In the genomic region with DNA sequence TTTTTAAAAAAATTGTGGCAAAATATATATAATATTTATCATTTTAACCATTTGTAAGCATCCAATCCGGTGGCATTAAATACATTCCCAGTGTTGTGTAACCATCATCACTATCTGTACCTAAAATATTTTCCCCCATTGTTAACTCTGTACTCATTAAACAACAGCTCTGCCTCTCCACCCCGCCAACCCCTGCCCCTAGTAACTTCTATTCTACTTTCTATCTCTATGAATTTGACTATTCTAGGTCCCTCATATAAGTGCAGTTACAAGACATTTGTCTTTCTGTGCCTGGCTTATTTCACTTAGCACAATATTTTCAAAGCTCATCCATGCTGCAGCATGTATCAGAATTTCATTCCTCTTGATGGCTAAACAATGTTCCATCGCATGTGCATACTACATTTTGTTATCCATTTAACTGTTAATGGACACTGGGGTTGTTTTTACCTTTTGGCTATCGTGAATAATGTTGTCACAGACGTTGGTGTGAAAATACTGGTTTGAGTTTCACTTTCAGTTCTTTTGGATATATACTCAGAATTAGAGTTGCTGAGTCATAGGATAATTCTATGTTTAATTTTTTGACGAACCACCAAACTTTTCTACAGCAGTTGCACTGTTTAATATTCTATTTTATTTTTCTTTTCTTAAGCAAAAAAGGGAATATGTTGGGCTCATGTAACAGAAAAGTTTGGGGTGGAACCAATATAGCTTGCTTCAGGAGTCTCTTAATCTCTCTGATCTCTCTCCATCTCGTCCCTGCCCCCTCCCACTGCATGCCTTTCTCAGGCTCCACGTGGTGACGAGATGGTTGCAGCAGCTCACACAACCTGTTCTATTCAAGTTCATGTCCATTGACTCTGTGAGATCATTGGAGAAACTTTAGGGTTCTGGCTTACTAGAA, we compare ENCODE assay signal across 7 cellular contexts.
DNase-seq lines count a peak whose midpoint lies in the region; ATAC-seq lines count a peak whose summit lies in the region.

No MANE protein-coding gene starts in this region.

- peak; percentile 35 for DNase-seq in GM19238 (ENCODE audit: insufficient read length, low spot score)
- DNase-seq in activated naive CD8-positive, alpha-beta T cell treated with anti-CD3 and anti-CD28 coated beads, Interleukin-2, amount 50 U/mL, for 16 hours (ENCODE audit: low read depth, low spot score), result peak; percentile 7
- peak; percentile 39 for DNase-seq in stimulated activated CD4-positive, alpha-beta T cell treated with anti-CD3 and anti-CD28 coated beads, Interleukin-4, amount 100 ng/mL, for 1 hour
- no peak for DNase-seq in NCI-H226
- DNase-seq in COLO668 (lab: John Stamatoyannopoulos, UW; ENCODE audit: unreplicated experiment), result no peak

- ATAC-seq in HG03571 (IDR thresholded peaks at IDR 0.05; ENCODE audit: unreplicated experiment) (peak; percentile 40), GM21381 (IDR thresholded peaks at IDR 0.05; ENCODE audit: unreplicated experiment) (no peak)

Comparison
In these comparisons a context has a peak if more than half of its experiments do, and no peak if none do; other contexts are left out.
1. DNase-seq: peak in GM19238 (single experiment), activated naive CD8-positive, alpha-beta T cell treated with anti-CD3 and anti-CD28 coated beads, Interleukin-2, amount 50 U/mL, for 16 hours (single experiment) and stimulated activated CD4-positive, alpha-beta T cell treated with anti-CD3 and anti-CD28 coated beads, Interleukin-4, amount 100 ng/mL, for 1 hour (single experiment); none in NCI-H226 (single experiment) and COLO668 (single experiment).